In the genomic region with DNA sequence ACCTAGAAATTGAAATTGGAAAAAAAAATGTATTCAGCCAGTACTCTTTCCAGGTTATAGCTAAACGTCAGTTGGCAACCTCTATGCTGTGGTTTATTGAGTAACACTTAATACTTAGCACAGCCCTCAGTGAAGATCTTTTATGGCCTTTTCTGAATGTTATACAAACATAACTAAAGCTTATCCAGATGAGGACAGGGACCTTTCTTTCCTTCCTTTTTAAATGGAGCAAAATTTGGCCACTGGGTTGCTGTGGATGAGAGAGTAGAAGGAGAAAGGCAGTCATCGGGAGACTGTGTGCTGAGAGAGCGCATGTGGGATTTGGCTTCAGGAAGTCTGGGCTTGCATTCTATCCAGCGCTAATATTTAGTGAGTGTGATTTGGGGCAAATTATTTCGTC, we compare ENCODE assay signal across 14 cellular contexts. TPM values are rescaled to one million over a fixed set of nuclear protein-coding genes. Genes with fewer than 3 reads are reported as not detected.
DNase-seq lines count a peak whose midpoint lies in the region; ATAC-seq and TF ChIP-seq lines count a peak whose summit lies in the region.
"Had no signal": no experiment of that assay in that cellular context is flagged by ENCODE, and none has a peak within 500 bp of the region (broad histone marks: within the 10 kb centered on the region; RNA-seq: fewer than 3 reads in every experiment).

No MANE protein-coding gene starts in this region.

- WGBS in lung, 2 donors = 22 to 37% methylated on average over 5 of the region's 5 CpGs

- peak overlapping the region; percentile 53 for H3K4me3 Mint-ChIP-seq in MCF 10A (ENCODE audit: unreplicated experiment)
- no peak overlapping the region for H3K4me3 Mint-ChIP-seq in activated CD4-positive, alpha-beta T cell treated with anti-CD3 and anti-CD28 coated beads, Interleukin-2, amount 10 ng/mL, durations not matched to agents 24 days and 14 days
- H3K4me3 Mint-ChIP-seq: CD4-positive, alpha-beta T cell had no signal

- DNase-seq in AG09319 (ENCODE audit: extremely low read depth, low read depth) (peak; percentile 74), Kasumi-1 (lab: John Stamatoyannopoulos, UW) (peak; percentile 61 to 68), MCF 10A (ENCODE audit: unreplicated experiment) (peak; percentile 72), lung (ENCODE audit: low spot score) (no peak), HAP-1 (ENCODE audit: low spot score in 2 of 2) (no peak)
- no peak for DNase-seq in activated CD4-positive, alpha-beta T cell treated with anti-CD3 and anti-CD28 coated beads, Interleukin-2, amount 10 ng/mL, durations not matched to agents 24 days and 14 days
- DNase-seq: activated CD4-positive, alpha-beta T cell treated with anti-CD3 and anti-CD28 coated beads for 1 hour; CD4-positive, alpha-beta T cell; lower lobe of right lung; NCI-H1105 treated with DMSO at 0.1 percent for 48 hours had no signal

- H3K4me3 ChIP-seq in lung (no peak overlapping the region), HAP-1 (no peak overlapping the region)
- H3K4me3 ChIP-seq: lower lobe of right lung, skin epidermis had no signal

- TF ChIP-seq CTCF in AG09319 (IDR thresholded peaks at IDR 0.05; ENCODE audit: low read depth, low read length) = no peak
- no peak for TF ChIP-seq CTCF in MCF 10A (IDR thresholded peaks at IDR 0.05; ENCODE audit: unreplicated experiment)
- no peak for TF ChIP-seq CTCF in lung (IDR thresholded peaks at IDR 0.05; ENCODE audit: control extremely low read depth, extremely low read depth)

- H3K27ac Mint-ChIP-seq in MCF 10A (ENCODE audit: low read depth, unreplicated experiment) = peak overlapping the region; percentile 95
- no peak overlapping the region for H3K27ac Mint-ChIP-seq in activated CD4-positive, alpha-beta T cell treated with anti-CD3 and anti-CD28 coated beads, Interleukin-2, amount 10 ng/mL, durations not matched to agents 24 days and 14 days

- H3K27me3 ChIP-seq in lung (ENCODE audit: control insufficient read depth, insufficient read depth) = no peaks in the 10 kb centered on the region
- H3K27me3 ChIP-seq in HAP-1 (ENCODE audit: low read depth) = no peaks in the 10 kb centered on the region

- in situ Hi-C loops in HAP-1 (cut with MboI; ENCODE audit: low sequenced_read_pairs) = no loop called here

- H3K9me3 ChIP-seq in lung (ENCODE audit: control insufficient read depth in 2 of 2, insufficient read depth in 1 of 2, low read length in 1 of 2) = no peaks in the 10 kb centered on the region
- H3K9me3 ChIP-seq in HAP-1 = no peaks in the 10 kb centered on the region
- H3K9me3 ChIP-seq: lower lobe of right lung had no signal

- H3K4me1 ChIP-seq in lung (ENCODE audit: control insufficient read depth in 2 of 2, insufficient read depth in 2 of 2, low read length in 2 of 2) (peaks cover 26 to 39% of the 10 kb centered on the region in 2 donors), HAP-1 (peaks cover 10% of the 10 kb centered on the region)

- no peaks in the 10 kb centered on the region for H3K9me3 Mint-ChIP-seq in MCF 10A (ENCODE audit: unreplicated experiment)
- H3K9me3 Mint-ChIP-seq in activated CD4-positive, alpha-beta T cell treated with anti-CD3 and anti-CD28 coated beads, Interleukin-2, amount 10 ng/mL, durations not matched to agents 24 days and 14 days = no peaks in the 10 kb centered on the region
- H3K9me3 Mint-ChIP-seq: activated naive CD4-positive, alpha-beta T cell treated with anti-CD3 and anti-CD28 coated beads, Interleukin-2, amount 50 U/mL, for 72 hours; CD4-positive, alpha-beta T cell had no signal

- no TSS peak for BruUV-seq in MCF 10A (replicated peaks; lab: Mats Ljungman, UMichigan)

- CTCF ChIA-PET in MCF 10A (lab: Yijun Ruan, JAX) = interaction anchor here (0.7 to 1.2 kb wide), 13 partner anchors 8 to 394 kb away, joined by 3 to 7 read pairs (median 3); no protein-coding TSS in a partner anchor

- POLR2A ChIA-PET in MCF 10A (lab: Yijun Ruan, JAX) = interaction anchor here (0.6 to 2.3 kb wide), 22 partner anchors 9 to 219 kb away, joined by 3 to 47 read pairs (median 5); a partner anchor contains a TSS

- no peak overlapping the region for H3K27ac ChIP-seq in lung (ENCODE audit: low read depth in 1 of 2, low read length in 1 of 2)

- ATAC-seq in lung (ENCODE audit: insufficient read depth, low FRiP score) (peak; percentile 17), GM21528 (IDR thresholded peaks at IDR 0.05; ENCODE audit: low FRiP score, unreplicated experiment) (no peak), GM18870 (IDR thresholded peaks at IDR 0.05; ENCODE audit: unreplicated experiment) (no peak)
- ATAC-seq: activated naive CD4-positive, alpha-beta T cell treated with anti-CD3 and anti-CD28 coated beads, Interleukin-2, amount 50 U/mL, for 72 hours had no signal

- H3K36me3 ChIP-seq in lung (ENCODE audit: control insufficient read depth in 2 of 2, insufficient read depth in 2 of 2, low read length in 2 of 2) (no peaks in the 10 kb centered on the region), HAP-1 (replicated peaks) (no peaks in the 10 kb centered on the region)
- H3K36me3 ChIP-seq: lower lobe of right lung had no signal

- intact Hi-C loops in MCF 10A (cut with micrococcal nuclease) = loop anchor here (2.0 kb wide), 1 partner anchor 32 kb away; no protein-coding TSS in a partner anchor
- intact Hi-C loops in activated CD4-positive, alpha-beta T cell treated with anti-CD3 and anti-CD28 coated beads, Interleukin-2, amount 10 ng/mL, durations not matched to agents 24 days and 14 days (cut with micrococcal nuclease) = no loop called here

- peaks cover 59% of the 10 kb centered on the region for H3K4me1 Mint-ChIP-seq in MCF 10A (ENCODE audit: insufficient read depth, unreplicated experiment)
- peaks cover 38% of the 10 kb centered on the region for H3K4me1 Mint-ChIP-seq in activated CD4-positive, alpha-beta T cell treated with anti-CD3 and anti-CD28 coated beads, Interleukin-2, amount 10 ng/mL, durations not matched to agents 24 days and 14 days

- H3K27me3 Mint-ChIP-seq in MCF 10A (ENCODE audit: insufficient read depth, unreplicated experiment) = no peaks in the 10 kb centered on the region
- no peaks in the 10 kb centered on the region for H3K27me3 Mint-ChIP-seq in activated CD4-positive, alpha-beta T cell treated with anti-CD3 and anti-CD28 coated beads, Interleukin-2, amount 10 ng/mL, durations not matched to agents 24 days and 14 days
- H3K27me3 Mint-ChIP-seq: CD4-positive, alpha-beta T cell had no signal

- peaks cover 14% of the 10 kb centered on the region for H3K36me3 Mint-ChIP-seq in MCF 10A (ENCODE audit: insufficient read depth, unreplicated experiment)
- no peaks in the 10 kb centered on the region for H3K36me3 Mint-ChIP-seq in activated CD4-positive, alpha-beta T cell treated with anti-CD3 and anti-CD28 coated beads, Interleukin-2, amount 10 ng/mL, durations not matched to agents 24 days and 14 days (ENCODE audit: low read depth)

RNA-seq across cellular contexts. Expression of a gene that starts 36.1 kb away (rescaled TPM):
- total RNA-seq in MCF 10A (2022) = 50.7 and 53.3 TPM in 2 replicates
- total RNA-seq in lung = 100 to 1,000 TPM in 1 of 2 donors, 10 to 100 TPM in 1; 48.3 to 154 TPM
- polyA plus RNA-seq in lung = 1 to 10 TPM; 5.9 to 7.0 TPM
- total RNA-seq in activated CD4-positive, alpha-beta T cell treated with anti-CD3 and anti-CD28 coated beads, Interleukin-2, amount 10 ng/mL, durations not matched to agents 24 days and 14 days = 35.3 and 36.6 TPM in 2 replicates

Comparison
In these comparisons a context has a peak if more than half of its experiments do, and no peak if none do; other contexts are left out.
1. DNase-seq: peak in AG09319 (single experiment), Kasumi-1 (2 of 2) and MCF 10A (single experiment); none in lung (single experiment), HAP-1 (0 of 2) and activated CD4-positive, alpha-beta T cell treated with anti-CD3 and anti-CD28 coated beads, Interleukin-2, amount 10 ng/mL, durations not matched to agents 24 days and 14 days (single experiment).